ENCODE assay signal across 1 cellular context in genomic region chr7:11473220-11473619, GRCh38.
TF ChIP-seq lines count a peak whose summit lies in the region.

No MANE protein-coding gene starts in this region.

TF ChIP-seq in HepG2, 621 proteins besides CTCF, POLR2A, EP300 and RAD21 (continued from another document):
- TF ChIP-seq ZBTB40 (IDR thresholded peaks at IDR 0.05) (no peak), ZBTB40 (CRISPR knock-in tag; IDR thresholded peaks at IDR 0.05) (no peak), FOXA1 (IDR thresholded peaks at IDR 0.05) (no peak), FOXA1 (CRISPR knock-in tag; IDR thresholded peaks at IDR 0.05) (no peak), AHR (CRISPR knock-in tag; IDR thresholded peaks at IDR 0.05) (no peak), ZBTB7B (CRISPR knock-in tag; IDR thresholded peaks at IDR 0.05) (no peak), KIAA2018 (CRISPR knock-in tag; IDR thresholded peaks at IDR 0.05; ENCODE audit: borderline replicate concordance) (no peak), KLF11 (CRISPR knock-in tag; IDR thresholded peaks at IDR 0.05) (no peak), ZNF552 (CRISPR knock-in tag; IDR thresholded peaks at IDR 0.05; ENCODE audit: borderline replicate concordance) (no peak), ZNF839 (CRISPR knock-in tag; IDR thresholded peaks at IDR 0.05; ENCODE audit: borderline replicate concordance) (no peak), AFF4 (CRISPR knock-in tag; IDR thresholded peaks at IDR 0.05) (no peak), REST (IDR thresholded peaks at IDR 0.05; ENCODE audit: borderline replicate concordance in 1 of 2, low read depth in 1 of 2, low read length in 2 of 2) (no peak), ZNF761 (CRISPR knock-in tag; conservative IDR thresholded peaks at IDR 0.05) (no peak), CENPT (CRISPR knock-in tag; IDR thresholded peaks at IDR 0.05; ENCODE audit: low read depth) (no peak), THRA (CRISPR knock-in tag; IDR thresholded peaks at IDR 0.05; ENCODE audit: borderline replicate concordance) (no peak), HNF4A (CRISPR knock-in tag; IDR thresholded peaks at IDR 0.05) (no peak)
TF ChIP-seq in HepG2: peak in this region for 0.
